ENCODE assay signal across 1 cellular context in genomic region chr19:28920269-28921066, GRCh38.
TF ChIP-seq lines count a peak whose summit lies in the region.

No MANE protein-coding gene starts in this region.

TF ChIP-seq in SK-N-SH, 30 proteins besides CTCF, POLR2A, EP300 and RAD21 (continued from another document):
- TF ChIP-seq IRF3 (IDR thresholded peaks at IDR 0.05; ENCODE audit: low read depth, low read length) = no peak
- TF ChIP-seq GABPA (IDR thresholded peaks at IDR 0.05; ENCODE audit: low read depth) = no peak
- TF ChIP-seq MXI1 (IDR thresholded peaks at IDR 0.05; ENCODE audit: low read depth, low read length) = no peak
- no peak for TF ChIP-seq SIN3A (IDR thresholded peaks at IDR 0.05; ENCODE audit: borderline replicate concordance, low read depth, low read length)
- no peak for TF ChIP-seq FOXJ3 (CRISPR knock-in tag; IDR thresholded peaks at IDR 0.05)
- TF ChIP-seq RFX5 (IDR thresholded peaks at IDR 0.05; ENCODE audit: low read length) = no peak
